Comparison of ENCODE assay signal across 15 cellular contexts in genomic region chr18:48821251-48821590, GRCh38.
DNase-seq lines count a peak whose midpoint lies in the region; ATAC-seq and TF ChIP-seq lines count a peak whose summit lies in the region.
"Had no signal": no experiment of that assay in that cellular context is flagged by ENCODE, and none has a peak within 500 bp of the region (broad histone marks: within the 10 kb centered on the region; RNA-seq: fewer than 3 reads in every experiment).

No MANE protein-coding gene starts in this region.

- ATAC-seq in HG03045 (IDR thresholded peaks at IDR 0.05; ENCODE audit: unreplicated experiment) (peak; percentile 18), upper lobe of left lung (ENCODE audit: low FRiP score in 2 of 2) (no peak)
- no peak for ATAC-seq in activated naive CD8-positive, alpha-beta T cell treated with anti-CD3 and anti-CD28 coated beads, Interleukin-2, amount 10 ng/mL, durations not matched to agents 7 days and 5 days (ENCODE audit: low read depth)
- ATAC-seq in stimulated activated memory B cell treated with anti-CD40 and anti-IgM and Interleukin-4, amounts not matched to agents 10 μg/mL and 1 μg/mL and 100 μg/mL, for 72 hours: peak; percentile 3
- ATAC-seq: left colon had no signal

- no peak overlapping the region for H3K27ac ChIP-seq in upper lobe of left lung
- H3K27ac ChIP-seq: neutrophil, vagina had no signal

- POLR2A ChIA-PET in activated naive CD8-positive, alpha-beta T cell treated with anti-CD3 and anti-CD28 coated beads, Interleukin-2, amount 10 ng/mL, durations not matched to agents 7 days and 5 days (lab: Charles Lee): no interaction called here

- peaks cover 21% of the 10 kb centered on the region for H3K4me1 Mint-ChIP-seq in activated T-cell treated with anti-CD3 and anti-CD28 coated beads, Interleukin-2, amount 50 U/mL, for 24 hours (ENCODE audit: low read depth)
- peaks cover 18% of the 10 kb centered on the region for H3K4me1 Mint-ChIP-seq in activated naive CD8-positive, alpha-beta T cell treated with anti-CD3 and anti-CD28 coated beads, Interleukin-2, amount 10 ng/mL, durations not matched to agents 7 days and 5 days
- peaks cover 26% of the 10 kb centered on the region for H3K4me1 Mint-ChIP-seq in stimulated activated memory B cell treated with anti-CD40 and anti-IgM and Interleukin-4, amounts not matched to agents 10 μg/mL and 1 μg/mL and 100 μg/mL, for 72 hours

- peaks cover 0 to 19% (median 3%) of the 10 kb centered on the region in 4 donors for H3K4me1 ChIP-seq in upper lobe of left lung

- TF ChIP-seq EP300 in upper lobe of left lung (IDR thresholded peaks at IDR 0.05): no peak

- 93 to 94% methylated on average over 5 of the region's 5 CpGs for WGBS in upper lobe of left lung, 2 donors

- no peak for TF ChIP-seq POLR2A in upper lobe of left lung (IDR thresholded peaks at IDR 0.05)

- H3K36me3 ChIP-seq in upper lobe of left lung: peaks cover 0 to 39% (median 3%) of the 10 kb centered on the region in 4 donors
- H3K36me3 ChIP-seq: neutrophil had no signal

- H3K27me3 ChIP-seq in upper lobe of left lung: no peaks in the 10 kb centered on the region
- H3K27me3 ChIP-seq: neutrophil, vagina had no signal

- no peak for DNase-seq in activated T-cell treated with anti-CD3 and anti-CD28 coated beads, Interleukin-2, amount 50 U/mL, for 24 hours
- DNase-seq in activated T-cell treated with anti-CD3 and anti-CD28 coated beads, Interleukin-2, amount 50 U/mL, for 48 hours: no peak
- no peak for DNase-seq in activated naive CD8-positive, alpha-beta T cell treated with anti-CD3 and anti-CD28 coated beads, Interleukin-2, amount 10 ng/mL, durations not matched to agents 7 days and 5 days
- DNase-seq in upper lobe of left lung: no peak
- no peak for DNase-seq in NCI-H1092 treated with DMSO at 0.1 percent for 48 hours (lab: John Stamatoyannopoulos, UW)
- no peak for DNase-seq in GM20000 (ENCODE audit: low spot score)
- DNase-seq: DMS79; NCI-H1930; stimulated activated CD4-positive, alpha-beta T cell treated with anti-CD3 and anti-CD28 coated beads, Interleukin-12 subunit alpha, Interleukin-12 subunit beta, amount 100 ng/mL, for 4 hours had no signal

- H3K4me3 Mint-ChIP-seq in activated T-cell treated with anti-CD3 and anti-CD28 coated beads, Interleukin-2, amount 50 U/mL, for 24 hours: no peak overlapping the region
- H3K4me3 Mint-ChIP-seq in activated naive CD8-positive, alpha-beta T cell treated with anti-CD3 and anti-CD28 coated beads, Interleukin-2, amount 10 ng/mL, durations not matched to agents 7 days and 5 days: no peak overlapping the region
- no peak overlapping the region for H3K4me3 Mint-ChIP-seq in stimulated activated memory B cell treated with anti-CD40 and anti-IgM and Interleukin-4, amounts not matched to agents 10 μg/mL and 1 μg/mL and 100 μg/mL, for 72 hours

- no peaks in the 10 kb centered on the region for H3K9me3 Mint-ChIP-seq in activated T-cell treated with anti-CD3 and anti-CD28 coated beads, Interleukin-2, amount 50 U/mL, for 24 hours
- H3K9me3 Mint-ChIP-seq in activated naive CD8-positive, alpha-beta T cell treated with anti-CD3 and anti-CD28 coated beads, Interleukin-2, amount 10 ng/mL, durations not matched to agents 7 days and 5 days: peaks cover 3% of the 10 kb centered on the region
- no peaks in the 10 kb centered on the region for H3K9me3 Mint-ChIP-seq in stimulated activated memory B cell treated with anti-CD40 and anti-IgM and Interleukin-4, amounts not matched to agents 10 μg/mL and 1 μg/mL and 100 μg/mL, for 72 hours

- H3K4me3 ChIP-seq in upper lobe of left lung: no peak overlapping the region
- H3K4me3 ChIP-seq: vagina had no signal

- peak overlapping the region; percentile 3 for H3K27ac Mint-ChIP-seq in activated T-cell treated with anti-CD3 and anti-CD28 coated beads, Interleukin-2, amount 50 U/mL, for 24 hours
- H3K27ac Mint-ChIP-seq in activated naive CD8-positive, alpha-beta T cell treated with anti-CD3 and anti-CD28 coated beads, Interleukin-2, amount 10 ng/mL, durations not matched to agents 7 days and 5 days: peak overlapping the region; percentile 11
- peak overlapping the region; percentile 84 for H3K27ac Mint-ChIP-seq in stimulated activated memory B cell treated with anti-CD40 and anti-IgM and Interleukin-4, amounts not matched to agents 10 μg/mL and 1 μg/mL and 100 μg/mL, for 72 hours

- H3K9me3 ChIP-seq in upper lobe of left lung: no peaks in the 10 kb centered on the region
- H3K9me3 ChIP-seq: neutrophil, vagina had no signal

- TF ChIP-seq CTCF in upper lobe of left lung (IDR thresholded peaks at IDR 0.05) (no peak), GM20000 (IDR thresholded peaks at IDR 0.05; ENCODE audit: extremely low read depth, missing control alignments) (no peak)

- H3K36me3 Mint-ChIP-seq in activated T-cell treated with anti-CD3 and anti-CD28 coated beads, Interleukin-2, amount 50 U/mL, for 24 hours (ENCODE audit: low read depth): no peaks in the 10 kb centered on the region
- peaks cover 14% of the 10 kb centered on the region for H3K36me3 Mint-ChIP-seq in activated naive CD8-positive, alpha-beta T cell treated with anti-CD3 and anti-CD28 coated beads, Interleukin-2, amount 10 ng/mL, durations not matched to agents 7 days and 5 days
- H3K36me3 Mint-ChIP-seq in stimulated activated memory B cell treated with anti-CD40 and anti-IgM and Interleukin-4, amounts not matched to agents 10 μg/mL and 1 μg/mL and 100 μg/mL, for 72 hours: peaks cover 12% of the 10 kb centered on the region
- H3K36me3 Mint-ChIP-seq: IgD-negative memory B cell had no signal

- no peaks in the 10 kb centered on the region for H3K27me3 Mint-ChIP-seq in activated T-cell treated with anti-CD3 and anti-CD28 coated beads, Interleukin-2, amount 50 U/mL, for 24 hours
- no peaks in the 10 kb centered on the region for H3K27me3 Mint-ChIP-seq in activated naive CD8-positive, alpha-beta T cell treated with anti-CD3 and anti-CD28 coated beads, Interleukin-2, amount 10 ng/mL, durations not matched to agents 7 days and 5 days
- no peaks in the 10 kb centered on the region for H3K27me3 Mint-ChIP-seq in stimulated activated memory B cell treated with anti-CD40 and anti-IgM and Interleukin-4, amounts not matched to agents 10 μg/mL and 1 μg/mL and 100 μg/mL, for 72 hours
- H3K27me3 Mint-ChIP-seq: IgD-negative memory B cell had no signal

Comparison
In these comparisons a context has a peak if more than half of its experiments do, and no peak if none do; other contexts are left out.
1. H3K27ac Mint-ChIP-seq: peak in every context shown above with its lines; median percentile 84 in stimulated activated memory B cell treated with anti-CD40 and anti-IgM and Interleukin-4, amounts not matched to agents 10 μg/mL and 1 μg/mL and 100 μg/mL, for 72 hours; 11 in activated naive CD8-positive, alpha-beta T cell treated with anti-CD3 and anti-CD28 coated beads, Interleukin-2, amount 10 ng/mL, durations not matched to agents 7 days and 5 days; 3 in activated T-cell treated with anti-CD3 and anti-CD28 coated beads, Interleukin-2, amount 50 U/mL, for 24 hours.
2. ATAC-seq: peak in HG03045 (single experiment) and stimulated activated memory B cell treated with anti-CD40 and anti-IgM and Interleukin-4, amounts not matched to agents 10 μg/mL and 1 μg/mL and 100 μg/mL, for 72 hours (single experiment); none in activated naive CD8-positive, alpha-beta T cell treated with anti-CD3 and anti-CD28 coated beads, Interleukin-2, amount 10 ng/mL, durations not matched to agents 7 days and 5 days (single experiment) and upper lobe of left lung (0 of 2).